In genomic region chr12:132321321-132322118, GRCh38 we compare ENCODE assay signal across 30 cellular contexts. TPM values are rescaled to one million over a fixed set of nuclear protein-coding genes. Genes with fewer than 3 reads are reported as not detected.
DNase-seq lines count a peak whose midpoint lies in the region; ATAC-seq and TF ChIP-seq lines count a peak whose summit lies in the region.
"Had no signal": no experiment of that assay in that cellular context is flagged by ENCODE, and none has a peak within 500 bp of the region (broad histone marks: within the 10 kb centered on the region; RNA-seq: fewer than 3 reads in every experiment).

No MANE protein-coding gene starts in this region.

- 77% methylated on average over 20 of the region's 20 CpGs for WGBS in right cardiac atrium

- H3K27me3 ChIP-seq in right atrium auricular region (no peaks in the 10 kb centered on the region), right cardiac atrium (ENCODE audit: control insufficient read depth, insufficient read depth) (no peaks in the 10 kb centered on the region)

- intact Hi-C loops in left ventricle myocardium superior (cut with micrococcal nuclease), result no loop called here
- intact Hi-C loops in right cardiac atrium (cut with DNase I), result no loop called here
- intact Hi-C loops in posterior vena cava (cut with DNase I), result no loop called here

- no peak overlapping the region for H3K27ac ChIP-seq in right atrium auricular region
- H3K27ac ChIP-seq in right cardiac atrium (ENCODE audit: low read length), result no peak overlapping the region
- H3K27ac ChIP-seq: 22Rv1, C4-2B, RWPE1 had no signal

- H3K4me3 ChIP-seq in right atrium auricular region (no peak overlapping the region), right cardiac atrium (ENCODE audit: low read length) (no peak overlapping the region)
- H3K4me3 ChIP-seq: GM23338, K562 had no signal

- no peaks in the 10 kb centered on the region for H3K36me3 ChIP-seq in right atrium auricular region

- no peaks in the 10 kb centered on the region for H3K9me3 ChIP-seq in right atrium auricular region
- no peaks in the 10 kb centered on the region for H3K9me3 ChIP-seq in right cardiac atrium (ENCODE audit: control insufficient read depth, low read length)
- H3K9me3 ChIP-seq: SK-N-SH had no signal

- DNase-seq in NCI-H748 (lab: John Stamatoyannopoulos, UW; ENCODE audit: unreplicated experiment) (peak; percentile 31), NCI-H748 treated with DMSO at 0.1 percent for 48 hours (lab: John Stamatoyannopoulos, UW) (no peak), left ventricle myocardium superior (peak; percentile 12), right atrium auricular region (ENCODE audit: low spot score) (no peak), right cardiac atrium (peak in 2 of 3 donors; percentile 16 to 31), posterior vena cava (ENCODE audit: low spot score) (peak; percentile 72)
- DNase-seq in activated CD4-positive, CD25-positive, alpha-beta regulatory T cell (lab: John Stamatoyannopoulos, UW), result no peak
- DNase-seq in NK-92 treated with Interleukin-12 subunit alpha and Interleukin-12 subunit beta, amount 100 ng/mL, for 24 hours (lab: John Stamatoyannopoulos, UW), result no peak
- DNase-seq: CD8-positive, alpha-beta T cell; DMS 273 treated with DMSO at 0.1 percent for 48 hours; DMS79 treated with DMSO at 0.1 percent for 48 hours; H9; HFFc6; Kasumi-1; NCI-H1092 treated with DMSO at 0.1 percent for 48 hours; NCI-H1436; NCI-H187; NCI-H2081 treated with DMSO at 0.1 percent for 48 hours; NCI-H2171 treated with DMSO at 0.1 percent for 48 hours; NCI-H345; NCI-H510A treated with DMSO at 0.1 percent for 48 hours; NCI-H774; SK-N-SH had no signal

- ATAC-seq in left ventricle myocardium superior (no peak), right cardiac atrium (no peak)
- ATAC-seq: CD8-positive, alpha-beta T cell; GM23338; K562; Panc1 had no signal

- no peaks in the 10 kb centered on the region for H3K4me1 ChIP-seq in right atrium auricular region
- no peaks in the 10 kb centered on the region for H3K4me1 ChIP-seq in right cardiac atrium (ENCODE audit: control insufficient read depth, insufficient read depth, low read length)

- TF ChIP-seq CTCF in right atrium auricular region (IDR thresholded peaks at IDR 0.05), result no peak

RNA-seq across cellular contexts. Expression of gene GALNT9, which starts 7.9 kb away (rescaled TPM):
- total RNA-seq in left ventricle myocardium superior (1.6 TPM), right atrium auricular region (10 to 100 TPM in 1 of 2 donors, 1 to 10 TPM in 1; 4.0 to 10.8 TPM), right cardiac atrium (under 1 TPM in 2 of 4 donors, not detected in 2; 0.14 to 0.21 TPM), posterior vena cava (not detected)
- polyA plus RNA-seq in right cardiac atrium, result 0.05 TPM
- total RNA-seq: CD8-positive, alpha-beta T cell; HFFc6; K562; M059J had no signal
- polyA plus RNA-seq: K562, SK-N-SH had no signal

Comparison
In these comparisons a context has a peak if more than half of its experiments do, and no peak if none do; other contexts are left out.
1. DNase-seq: peak in NCI-H748 (single experiment), left ventricle myocardium superior (single experiment), right cardiac atrium (2 of 3) and posterior vena cava (single experiment); none in NCI-H748 treated with DMSO at 0.1 percent for 48 hours (single experiment), right atrium auricular region (single experiment), activated CD4-positive, CD25-positive, alpha-beta regulatory T cell (0 of 4) and NK-92 treated with Interleukin-12 subunit alpha and Interleukin-12 subunit beta, amount 100 ng/mL, for 24 hours (single experiment).